Comparison of ENCODE assay signal across 13 cellular contexts in genomic region chr3:188271226-188271894, GRCh38.
DNase-seq lines count a peak whose midpoint lies in the region; ATAC-seq and TF ChIP-seq lines count a peak whose summit lies in the region.
"Had no signal": no experiment of that assay in that cellular context is flagged by ENCODE, and none has a peak within 500 bp of the region (broad histone marks: within the 10 kb centered on the region; RNA-seq: fewer than 3 reads in every experiment).

No MANE protein-coding gene starts in this region.

- no peak overlapping the region for H2AFZ ChIP-seq in H9 (ENCODE audit: low read length)

- ATAC-seq in lower lobe of right lung = no peak
- ATAC-seq in stimulated activated naive B cell treated with anti-CD40 and anti-IgM and Interleukin-4, amounts not matched to agents 10 μg/mL and 1 μg/mL and 100 μg/mL, for 72 hours (replicated peaks) = peak in 1 of 2 donors; percentile 14
- ATAC-seq in CD8-positive, alpha-beta T cell = no peak

- DNase-seq in H9 (no peak), ascending aorta (ENCODE audit: low spot score in 2 of 2) (no peak), lower lobe of right lung (no peak), NCI-H748 treated with DMSO at 0.1 percent for 48 hours (lab: John Stamatoyannopoulos, UW) (no peak), foreskin fibroblast (no peak), islet precursor cell (no peak)
- no peak for DNase-seq in stimulated activated naive B cell treated with anti-CD40 and anti-IgM and Interleukin-4, amounts not matched to agents 10 μg/mL and 1 μg/mL and 100 μg/mL, for 72 hours
- no peak for DNase-seq in CD8-positive, alpha-beta T cell
- DNase-seq: activated CD4-positive, alpha-beta T cell treated with anti-CD3 and anti-CD28 coated beads for 48 hours; activated naive CD4-positive, alpha-beta T cell; CD8-positive, alpha-beta memory T cell; NCI-H510A; stimulated activated CD4-positive, alpha-beta T cell treated with anti-CD3 and anti-CD28 coated beads, Interleukin-4, amount 100 ng/mL, for 24 hours had no signal

- intact Hi-C loops in ascending aorta (cut with DNase I) = loop anchor here (2.0 kb wide), 2 partner anchors 13 to 219 kb away; no protein-coding TSS in a partner anchor
- intact Hi-C loops in lower lobe of right lung (cut with DNase I) = no loop called here
- intact Hi-C loops in CD8-positive, alpha-beta T cell (cut with DNase I, micrococcal nuclease) = no loop called here

- H3T11ph ChIP-seq in H9 (ENCODE audit: low read length) = no peak overlapping the region

- no peak overlapping the region for H4K8ac ChIP-seq in H9 (replicated peaks; ENCODE audit: insufficient read length, low read depth, low read length)

- H3K4me1 ChIP-seq in H9 (ENCODE audit: insufficient read depth, low read length) = peaks cover 25% of the 10 kb centered on the region
- peaks cover 26 to 76% of the 10 kb centered on the region in 2 donors for H3K4me1 ChIP-seq in ascending aorta
- peaks cover 57% of the 10 kb centered on the region for H3K4me1 ChIP-seq in lower lobe of right lung
- no peaks in the 10 kb centered on the region for H3K4me1 ChIP-seq in CD8-positive, alpha-beta T cell (ENCODE audit: insufficient read depth, low read length)

- peaks cover 35 to 36% of the 10 kb centered on the region in 2 experiments for H3K4me1 Mint-ChIP-seq in H9
- H3K4me1 Mint-ChIP-seq in stimulated activated naive B cell treated with anti-CD40 and anti-IgM and Interleukin-4, amounts not matched to agents 10 μg/mL and 1 μg/mL and 100 μg/mL, for 72 hours = peaks cover 32 to 54% of the 10 kb centered on the region in 2 donors
- H3K4me1 Mint-ChIP-seq in CD8-positive, alpha-beta T cell (ENCODE audit: low read depth) = peaks cover 19% of the 10 kb centered on the region

- H2AK5ac ChIP-seq in H9 (ENCODE audit: insufficient read length, low read length) = no peak overlapping the region

- H3K14ac ChIP-seq in H9 (ENCODE audit: insufficient read depth, low read length) = no peak overlapping the region

- no peak overlapping the region for H3K23ac ChIP-seq in H9 (ENCODE audit: insufficient read length, low read depth, low read length)

- no peak overlapping the region for H2BK12ac ChIP-seq in H9 (ENCODE audit: insufficient read length, low read depth, low read length)

- no peaks in the 10 kb centered on the region for H3K23me2 ChIP-seq in H9 (ENCODE audit: insufficient read length, low read depth, low read length, poor library complexity, severe bottlenecking)

- no peak overlapping the region for H4K5ac ChIP-seq in H9 (ENCODE audit: insufficient read length, low read depth, low read length)

- H3K27ac ChIP-seq in H9 (ENCODE audit: insufficient read length, low read depth, low read length) (no peak overlapping the region), ascending aorta (peak overlapping the region; percentile 94 to 99), lower lobe of right lung (peak overlapping the region; percentile 5)
- no peak overlapping the region for H3K27ac ChIP-seq in CD8-positive, alpha-beta T cell (ENCODE audit: low read depth, low read length)

- H3K4me2 ChIP-seq in H9 (ENCODE audit: insufficient read depth, insufficient read length, low read length) = no peak overlapping the region

- H2BK5ac ChIP-seq in H9 (ENCODE audit: insufficient read length, low read length) = no peak overlapping the region

- H3K79me1 ChIP-seq in H9 (ENCODE audit: insufficient read depth, low read depth, low read length, poor library complexity, severe bottlenecking) = no peaks in the 10 kb centered on the region

- H3K36me3 ChIP-seq in ascending aorta (peaks cover 0 to 3% of the 10 kb centered on the region in 2 donors), lower lobe of right lung (no peaks in the 10 kb centered on the region)
- no peaks in the 10 kb centered on the region for H3K36me3 ChIP-seq in CD8-positive, alpha-beta T cell (ENCODE audit: insufficient read depth, low read length)

- CTCF ChIA-PET in CD8-positive, alpha-beta T cell (lab: Charles Lee) = interaction anchor here (1.0 to 1.2 kb wide), 2 partner anchors 477 to 531 kb away, joined by 3 read pairs; no protein-coding TSS in a partner anchor

- H3K56ac ChIP-seq in H9 (ENCODE audit: insufficient read length, low read depth, low read length) = no peak overlapping the region

- H4K20me1 ChIP-seq in H9 (ENCODE audit: control insufficient read depth, insufficient read depth, insufficient read length) = no peaks in the 10 kb centered on the region

- no peak overlapping the region for H3K18ac ChIP-seq in H9 (ENCODE audit: insufficient read length, low read depth, low read length)

- no peak overlapping the region for H3K9ac ChIP-seq in H9 (ENCODE audit: extremely low read depth, insufficient read length, low read length)

- no peak overlapping the region for H3K4me3 Mint-ChIP-seq in H9
- peak overlapping the region; percentile 9 to 21 for H3K4me3 Mint-ChIP-seq in stimulated activated naive B cell treated with anti-CD40 and anti-IgM and Interleukin-4, amounts not matched to agents 10 μg/mL and 1 μg/mL and 100 μg/mL, for 72 hours
- no peak overlapping the region for H3K4me3 Mint-ChIP-seq in CD8-positive, alpha-beta T cell
- H3K4me3 Mint-ChIP-seq: CD8-positive, alpha-beta memory T cell had no signal

- POLR2A ChIA-PET in CD8-positive, alpha-beta T cell (lab: Charles Lee) = interaction anchor here (0.6 kb wide), 1 partner anchor 16 kb away, joined by 3 read pairs; no protein-coding TSS in a partner anchor

- H3K9me3 Mint-ChIP-seq in H9 = no peaks in the 10 kb centered on the region
- no peaks in the 10 kb centered on the region for H3K9me3 Mint-ChIP-seq in stimulated activated naive B cell treated with anti-CD40 and anti-IgM and Interleukin-4, amounts not matched to agents 10 μg/mL and 1 μg/mL and 100 μg/mL, for 72 hours
- no peaks in the 10 kb centered on the region for H3K9me3 Mint-ChIP-seq in CD8-positive, alpha-beta T cell
- H3K9me3 Mint-ChIP-seq: CD8-positive, alpha-beta memory T cell had no signal

- H3K9me3 ChIP-seq in H9 (ENCODE audit: control insufficient read depth, low read depth, low read length) (no peaks in the 10 kb centered on the region), ascending aorta (no peaks in the 10 kb centered on the region), lower lobe of right lung (no peaks in the 10 kb centered on the region)
- H3K9me3 ChIP-seq in CD8-positive, alpha-beta T cell (ENCODE audit: low read length) = no peaks in the 10 kb centered on the region

- H3K4ac ChIP-seq in H9 (ENCODE audit: low read depth, low read length) = no peak overlapping the region

- TF ChIP-seq CTCF in H9 (conservative IDR thresholded peaks at IDR 0.05) = no peak
- no peak for TF ChIP-seq CTCF in ascending aorta (IDR thresholded peaks at IDR 0.05)
- no peak for TF ChIP-seq CTCF in lower lobe of right lung (IDR thresholded peaks at IDR 0.05)
- no peak for TF ChIP-seq CTCF in CD8-positive, alpha-beta T cell (IDR thresholded peaks at IDR 0.05)
- TF ChIP-seq CTCF in foreskin fibroblast (IDR thresholded peaks at IDR 0.05; ENCODE audit: low read depth, low read length) = no peak

- no peak overlapping the region for H2BK120ac ChIP-seq in H9 (ENCODE audit: low read depth, low read length, poor library complexity, severe bottlenecking)

- 0 out of 7 replicates have a peak, but pooled peaks cover 0 to 3% (median 0%) of the 10 kb centered on the region in 3 experiments for H3K36me3 Mint-ChIP-seq in H9 (ENCODE audit: insufficient read depth in 1 of 3, low read depth in 3 of 3)
- H3K36me3 Mint-ChIP-seq in stimulated activated naive B cell treated with anti-CD40 and anti-IgM and Interleukin-4, amounts not matched to agents 10 μg/mL and 1 μg/mL and 100 μg/mL, for 72 hours = peaks cover 7 to 18% of the 10 kb centered on the region in 2 donors
- peaks cover 14% of the 10 kb centered on the region for H3K36me3 Mint-ChIP-seq in CD8-positive, alpha-beta T cell

- H3K27ac Mint-ChIP-seq in H9 = 0 out of 7 replicates have a peak overlapping the region, but pooled peaks of 2 of the 3 experiments have one; percentile 12 to 41
- peak overlapping the region; percentile 85 for H3K27ac Mint-ChIP-seq in stimulated activated naive B cell treated with anti-CD40 and anti-IgM and Interleukin-4, amounts not matched to agents 10 μg/mL and 1 μg/mL and 100 μg/mL, for 72 hours
- H3K27ac Mint-ChIP-seq in CD8-positive, alpha-beta T cell = no peak overlapping the region

- H4K91ac ChIP-seq in H9 (ENCODE audit: insufficient read length, low read depth, low read length) = no peak overlapping the region

- WGBS in H9 (ENCODE audit: extremely low coverage, insufficient read length, low lambda C conversion rate) = no CpG with 5 or more reads among the region's 5 CpGs

- H3K4me3 ChIP-seq in ascending aorta (peak overlapping the region in 1 of 2 donors; percentile 8), lower lobe of right lung (no peak overlapping the region), foreskin fibroblast (ENCODE audit: low read depth in 1 of 2, low read length in 2 of 2) (no peak overlapping the region)
- no peak overlapping the region for H3K4me3 ChIP-seq in CD8-positive, alpha-beta T cell (ENCODE audit: low read depth, low read length)

- no peaks in the 10 kb centered on the region for H3K27me3 Mint-ChIP-seq in H9 (ENCODE audit: low read depth)
- H3K27me3 Mint-ChIP-seq in stimulated activated naive B cell treated with anti-CD40 and anti-IgM and Interleukin-4, amounts not matched to agents 10 μg/mL and 1 μg/mL and 100 μg/mL, for 72 hours = no peaks in the 10 kb centered on the region
- H3K27me3 Mint-ChIP-seq in CD8-positive, alpha-beta T cell (ENCODE audit: low read depth) = no peaks in the 10 kb centered on the region

- no peak overlapping the region for H2BK20ac ChIP-seq in H9 (ENCODE audit: low read depth, low read length, poor library complexity, severe bottlenecking)

- peaks cover 3% of the 10 kb centered on the region; the same call in 1 of the 2 replicates for H3K79me2 ChIP-seq in H9 (ENCODE audit: insufficient read depth, low read length)

- no peak overlapping the region for H2BK15ac ChIP-seq in H9 (ENCODE audit: low read depth, low read length)

- H3K27me3 ChIP-seq in H9 (ENCODE audit: insufficient read depth, low read length) (no peaks in the 10 kb centered on the region), ascending aorta (no peaks in the 10 kb centered on the region), lower lobe of right lung (ENCODE audit: low read depth) (no peaks in the 10 kb centered on the region)
- H3K27me3 ChIP-seq in CD8-positive, alpha-beta T cell (ENCODE audit: insufficient read depth, low read length) = no peaks in the 10 kb centered on the region

Comparison
In these comparisons a context has a peak if more than half of its experiments do, and no peak if none do; other contexts are left out.
1. H3K27ac ChIP-seq: peak in ascending aorta (2 of 2) and lower lobe of right lung (single experiment); none in H9 (single experiment) and CD8-positive, alpha-beta T cell (single experiment).
2. H3K4me3 Mint-ChIP-seq: peak in stimulated activated naive B cell treated with anti-CD40 and anti-IgM and Interleukin-4, amounts not matched to agents 10 μg/mL and 1 μg/mL and 100 μg/mL, for 72 hours (2 of 2); none in H9 (0 of 2) and CD8-positive, alpha-beta T cell (single experiment).